In the genomic region with DNA sequence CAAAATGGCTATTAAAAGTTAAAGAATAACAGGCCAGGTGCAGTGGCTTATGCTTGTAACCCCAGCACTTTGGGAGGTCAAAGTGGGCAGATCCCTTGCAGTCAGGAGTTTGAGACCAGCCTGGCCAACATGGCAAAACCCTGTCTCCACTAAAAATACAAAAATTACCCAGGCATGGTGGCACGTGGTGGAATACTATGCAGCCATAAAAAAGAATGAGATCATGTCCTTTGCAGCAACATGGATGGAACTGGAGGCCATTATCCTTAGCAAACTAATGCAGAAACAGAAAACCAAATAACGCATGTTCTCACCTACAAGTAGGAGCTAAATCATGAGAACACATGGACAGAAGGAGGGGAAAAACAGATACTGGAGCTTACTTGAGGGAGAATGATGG, we compare ENCODE assay signal across 1 cellular context. TPM values are rescaled to one million over a fixed set of nuclear protein-coding genes. Genes with fewer than 3 reads are reported as not detected.
"Had no signal": no experiment of that assay in that cellular context is flagged by ENCODE, and none has a peak within 500 bp of the region (broad histone marks: within the 10 kb centered on the region; RNA-seq: fewer than 3 reads in every experiment).

No MANE protein-coding gene starts in this region.

RNA-seq across cellular contexts. Expression of a gene that starts 15.9 kb away (rescaled TPM):
- total RNA-seq: HT-29 had no signal
